6 cellular contexts compared by ENCODE assay signal in genomic region chr1:6597777-6598131, GRCh38.
DNase-seq lines count a peak whose midpoint lies in the region.
"Had no signal": no experiment of that assay in that cellular context is flagged by ENCODE, and none has a peak within 500 bp of the region (broad histone marks: within the 10 kb centered on the region; RNA-seq: fewer than 3 reads in every experiment).

No MANE protein-coding gene starts in this region.

- peaks cover 46 to 54% of the 10 kb centered on the region in 2 donors for H3K36me3 ChIP-seq in stomach smooth muscle (ENCODE audit: control insufficient read depth in 2 of 2, insufficient read depth in 2 of 2, low read length in 2 of 2)

- no peaks in the 10 kb centered on the region for H3K27me3 ChIP-seq in stomach smooth muscle (ENCODE audit: control insufficient read depth in 1 of 2, insufficient read depth in 2 of 2, low read length in 2 of 2)
- H3K27me3 ChIP-seq: left lung had no signal

- DNase-seq in amygdala (lab: John Stamatoyannopoulos, UW) = no peak
- DNase-seq: left lung; NCI-H1436 treated with DMSO at 0.1 percent for 48 hours; RPMI8226; stimulated activated CD4-positive, alpha-beta T cell treated with anti-CD3 and anti-CD28 coated beads, Interleukin-12 subunit alpha, Interleukin-12 subunit beta, amount 100 ng/mL, for 4 hours had no signal

- peak overlapping the region in 1 of 2 donors; percentile 22 for H3K4me3 ChIP-seq in stomach smooth muscle (ENCODE audit: low read length in 2 of 2)

- H3K9me3 ChIP-seq in stomach smooth muscle (ENCODE audit: control insufficient read depth in 2 of 2, low read length in 2 of 2) = no peaks in the 10 kb centered on the region
- H3K9me3 ChIP-seq: left lung had no signal

- peak overlapping the region in 1 of 2 donors; percentile 42 for H3K9ac ChIP-seq in stomach smooth muscle (ENCODE audit: low read length in 2 of 2)

- peak overlapping the region; percentile 24 for H3K27ac ChIP-seq in stomach smooth muscle (ENCODE audit: low read length)

- H3K4me1 ChIP-seq in stomach smooth muscle (ENCODE audit: control insufficient read depth, insufficient read depth, low read length) = peaks cover 57% of the 10 kb centered on the region
